In the genomic region with DNA sequence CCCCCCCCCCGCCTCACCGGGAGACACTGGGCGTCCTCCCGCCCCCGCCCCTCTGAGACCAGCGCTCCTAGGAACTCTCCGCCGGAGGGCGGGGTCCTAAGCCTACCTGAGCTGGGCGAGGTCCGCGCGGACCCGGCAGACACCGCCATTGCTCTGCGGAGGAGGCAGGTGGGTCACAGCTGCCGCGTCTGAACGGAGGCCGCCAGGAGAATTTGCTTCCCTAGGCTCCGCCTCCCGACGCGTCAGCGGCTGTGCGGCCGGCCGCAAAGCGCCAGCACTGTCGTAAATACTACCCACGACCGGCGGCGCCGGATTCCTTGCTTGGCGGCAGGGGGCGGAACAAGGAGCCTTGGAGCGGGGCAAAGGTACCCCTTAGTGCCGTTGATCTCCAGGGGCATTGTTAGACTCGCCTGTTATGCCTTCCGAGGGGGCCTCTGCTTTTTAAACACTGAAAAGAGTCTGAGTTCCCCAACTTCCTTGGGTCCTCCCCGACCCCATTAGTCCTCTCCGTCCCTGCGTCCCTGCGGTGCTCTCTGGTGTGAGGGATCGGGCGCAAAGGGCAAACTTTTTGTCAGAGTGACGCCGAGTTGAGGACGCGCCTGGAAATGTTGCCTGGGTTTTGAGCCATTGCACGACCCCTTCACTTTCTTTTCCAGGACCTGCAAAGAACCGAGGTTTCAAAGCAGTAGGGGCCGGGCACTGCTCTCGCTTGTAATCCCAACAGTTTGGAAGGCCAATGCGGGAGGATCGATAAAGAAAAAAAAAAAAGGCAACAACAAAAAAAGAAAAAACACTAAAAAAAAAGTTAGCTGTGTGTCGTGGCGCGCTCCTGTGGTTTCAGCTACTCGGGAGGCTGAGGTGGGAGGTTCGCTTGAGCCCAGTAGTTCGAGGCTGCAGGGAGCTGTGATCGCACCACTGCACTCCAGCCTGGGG, we compare ENCODE assay signal across 8 cellular contexts. TPM values are rescaled to one million over a fixed set of nuclear protein-coding genes. Genes with fewer than 3 reads are reported as not detected.
A peak's percentile ranks its signal among the peaks of the same experiment; 100 is the strongest.
DNase-seq lines count a peak whose midpoint lies in the region; ATAC-seq and TF ChIP-seq lines count a peak whose summit lies in the region.

A gene (minus strand): TSS at position 214 of the 933 bp plus-strand sequence. CDS start 65 bp downstream, at position 149.

- DNase-seq in NCI-H1092 treated with DMSO at 0.1 percent for 48 hours (lab: John Stamatoyannopoulos, UW), result peak; percentile 87
- DNase-seq in activated naive CD4-positive, alpha-beta T cell treated with anti-CD3 and anti-CD28 coated beads, Interleukin-2, amount 50 U/mL, for 16 hours, result peak; percentile 95
- DNase-seq in glomerular endothelial cell (ENCODE audit: extremely low read depth, low read depth, low spot score), result no peak
- peak; percentile 83 for DNase-seq in omental fat pad (ENCODE audit: low spot score)

- peak; percentile 91 for ATAC-seq in HG02588 (IDR thresholded peaks at IDR 0.05; ENCODE audit: unreplicated experiment)
- peak; percentile 95 for ATAC-seq in SK-N-SH treated with all-trans-retinoic acid at 6 μM for 48 hours
- ATAC-seq in omental fat pad (ENCODE audit: low FRiP score), result peak; percentile 94

- H3K4me3 ChIP-seq in GM08714 (ENCODE audit: low read length), result peak within 1 kb of the TSS; percentile 83

- no peak for TF ChIP-seq CTCF in omental fat pad (IDR thresholded peaks at IDR 0.05)

- H3K27ac ChIP-seq in temporal lobe (ENCODE audit: low read depth, low read length), result peak within 1 kb of the TSS; percentile 68

TF ChIP-seq in SK-N-SH treated with all-trans-retinoic acid at 6 μM for 48 hours, 23 proteins besides CTCF, POLR2A, EP300 and RAD21:
- TF ChIP-seq BACH2 (CRISPR knock-in tag; IDR thresholded peaks at IDR 0.05; ENCODE audit: borderline replicate concordance), result no peak
- no peak for TF ChIP-seq ARNTL (CRISPR knock-in tag; IDR thresholded peaks at IDR 0.05; ENCODE audit: borderline replicate concordance, low read depth)
- TF ChIP-seq, protein P1, sequence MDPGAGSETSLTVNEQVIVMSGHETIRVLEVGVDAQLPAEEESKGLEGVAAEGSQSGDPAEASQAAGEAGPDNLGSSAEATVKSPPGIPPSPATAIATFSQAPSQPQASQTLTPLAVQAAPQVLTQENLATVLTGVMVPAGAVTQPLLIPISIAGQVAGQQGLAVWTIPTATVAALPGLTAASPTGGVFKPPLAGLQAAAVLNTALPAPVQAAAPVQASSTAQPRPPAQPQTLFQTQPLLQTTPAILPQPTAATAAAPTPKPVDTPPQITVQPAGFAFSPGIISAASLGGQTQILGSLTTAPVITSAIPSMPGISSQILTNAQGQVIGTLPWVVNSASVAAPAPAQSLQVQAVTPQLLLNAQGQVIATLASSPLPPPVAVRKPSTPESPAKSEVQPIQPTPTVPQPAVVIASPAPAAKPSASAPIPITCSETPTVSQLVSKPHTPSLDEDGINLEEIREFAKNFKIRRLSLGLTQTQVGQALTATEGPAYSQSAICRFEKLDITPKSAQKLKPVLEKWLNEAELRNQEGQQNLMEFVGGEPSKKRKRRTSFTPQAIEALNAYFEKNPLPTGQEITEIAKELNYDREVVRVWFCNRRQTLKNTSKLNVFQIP (CRISPR knock-in tag; IDR thresholded peaks at IDR 0.05; ENCODE audit: borderline replicate concordance, low read depth), result no peak
- TF ChIP-seq TCF4 (CRISPR knock-in tag; IDR thresholded peaks at IDR 0.05; ENCODE audit: borderline replicate concordance), result no peak
- no peak for TF ChIP-seq OSR1 (CRISPR knock-in tag; IDR thresholded peaks at IDR 0.05)

RNA-seq across cellular contexts. Expression of the gene that starts here (rescaled TPM):
- total RNA-seq in glomerular endothelial cell (30.8 and 34.7 TPM in 2 replicates), omental fat pad (10 to 100 TPM; 24.7 to 44.1 (median 39.8) TPM), temporal lobe (13.3 TPM)
